ENCODE assay signal across 19 cellular contexts in genomic region chr14:22318951-22319350, GRCh38.
A peak's percentile ranks its signal among the peaks of the same experiment; 100 is the strongest.
DNase-seq lines count a peak whose midpoint lies in the region; FAIRE-seq and TF ChIP-seq lines count a peak whose summit lies in the region.
"Had no signal": no experiment of that assay in that cellular context is flagged by ENCODE, and none has a peak within 500 bp of the region (broad histone marks: within the 10 kb centered on the region; RNA-seq: fewer than 3 reads in every experiment).

No MANE protein-coding gene starts in this region.

- no TSS peak for BruUV-seq in endothelial cell of umbilical vein (replicated peaks; lab: Mats Ljungman, UMichigan)

- peaks cover 14 to 42% of the 10 kb centered on the region in 2 experiments for H3K27me3 ChIP-seq in endothelial cell of umbilical vein (ENCODE audit: control insufficient read depth in 2 of 2, insufficient read depth in 2 of 2, low read length in 2 of 2)

- no peaks in the 10 kb centered on the region for H3K4me1 Mint-ChIP-seq in T-helper 2 cell treated with Interferon-gamma antibody and Interleukin-4, amounts not matched to agents 5 μg/mL and 100 μg/mL, for 36 hours (ENCODE audit: low read depth)
- H3K4me1 Mint-ChIP-seq in activated naive CD4-positive, alpha-beta T cell treated with anti-CD3 and anti-CD28 coated beads for 36 hours (ENCODE audit: low read depth) = no peaks in the 10 kb centered on the region
- peaks cover 4% of the 10 kb centered on the region for H3K4me1 Mint-ChIP-seq in osteocyte (ENCODE audit: unreplicated experiment)

- H3K27ac Mint-ChIP-seq in T-helper 2 cell treated with Interferon-gamma antibody and Interleukin-4, amounts not matched to agents 5 μg/mL and 100 μg/mL, for 36 hours = peak overlapping the region; percentile 79
- H3K27ac Mint-ChIP-seq in activated naive CD4-positive, alpha-beta T cell treated with anti-CD3 and anti-CD28 coated beads for 36 hours = peak overlapping the region; percentile 83
- H3K27ac Mint-ChIP-seq in osteocyte (ENCODE audit: unreplicated experiment) = no peak overlapping the region

- H3K27ac ChIP-seq in KOPT-K1 (ENCODE audit: low read depth, low read length, poor library complexity, severe bottlenecking) (peak overlapping the region; percentile 78), endothelial cell of umbilical vein (ENCODE audit: insufficient read depth, low read depth, low read length) (no peak overlapping the region), substantia nigra (ENCODE audit: low read depth, low read length, poor library complexity, severe bottlenecking) (no peak overlapping the region)
- H3K27ac ChIP-seq: RWPE1 had no signal

- H3K27me3 Mint-ChIP-seq in T-helper 2 cell treated with Interferon-gamma antibody and Interleukin-4, amounts not matched to agents 5 μg/mL and 100 μg/mL, for 36 hours (ENCODE audit: low read depth) = no peaks in the 10 kb centered on the region
- no peaks in the 10 kb centered on the region for H3K27me3 Mint-ChIP-seq in activated naive CD4-positive, alpha-beta T cell treated with anti-CD3 and anti-CD28 coated beads for 36 hours (ENCODE audit: low read depth)
- H3K27me3 Mint-ChIP-seq in osteocyte (ENCODE audit: unreplicated experiment) = peaks cover 43% of the 10 kb centered on the region

- no peak for TF ChIP-seq CTCF in endothelial cell of umbilical vein (IDR thresholded peaks at IDR 0.05; ENCODE audit: extremely low read depth in 1 of 2, insufficient read depth in 1 of 2, low read depth in 1 of 2, low read length in 2 of 2)
- TF ChIP-seq CTCF in osteocyte (IDR thresholded peaks at IDR 0.05) = no peak

- intact Hi-C loops in activated naive CD4-positive, alpha-beta T cell treated with anti-CD3 and anti-CD28 coated beads for 36 hours (cut with micrococcal nuclease) = no loop called here
- intact Hi-C loops in endothelial cell of umbilical vein (cut with micrococcal nuclease) = loop anchor here (1.0 to 10.0 kb wide), 4 partner anchors 56 to 404 kb away; no protein-coding TSS in a partner anchor

- CTCF ChIA-PET in activated naive CD4-positive, alpha-beta T cell treated with anti-CD3 and anti-CD28 coated beads for 36 hours (lab: Charles Lee) = no interaction called here
- CTCF ChIA-PET in endothelial cell of umbilical vein (lab: Charles Lee) = interaction anchor here (0.7 to 7.8 kb wide), 31 partner anchors 9 to 467 kb away, joined by 3 to 225 read pairs (median 5); no protein-coding TSS in a partner anchor

- no peaks in the 10 kb centered on the region for H3K79me2 ChIP-seq in endothelial cell of umbilical vein (ENCODE audit: control insufficient read depth, insufficient read depth, low read length)

- no peaks in the 10 kb centered on the region for H3K36me3 Mint-ChIP-seq in T-helper 2 cell treated with Interferon-gamma antibody and Interleukin-4, amounts not matched to agents 5 μg/mL and 100 μg/mL, for 36 hours (ENCODE audit: low read depth)
- H3K36me3 Mint-ChIP-seq in activated naive CD4-positive, alpha-beta T cell treated with anti-CD3 and anti-CD28 coated beads for 36 hours (ENCODE audit: low read depth) = no peaks in the 10 kb centered on the region
- no peaks in the 10 kb centered on the region for H3K36me3 Mint-ChIP-seq in osteocyte (ENCODE audit: unreplicated experiment)

- H3K9me3 ChIP-seq in KOPT-K1 (ENCODE audit: insufficient read depth, low read length, poor library complexity, severe bottlenecking) (no peaks in the 10 kb centered on the region), endothelial cell of umbilical vein (replicated peaks; ENCODE audit: control insufficient read depth, insufficient read depth, low read length) (no peaks in the 10 kb centered on the region)

- no peak overlapping the region for H3K4me2 ChIP-seq in endothelial cell of umbilical vein (ENCODE audit: insufficient read depth, low read length)

- dilution Hi-C loops in endothelial cell of umbilical vein (cut with MboI; ENCODE audit: extremely low pct_ligation_motif_present, low sequenced_read_pairs) = no loop called here

- H3K9me3 Mint-ChIP-seq in T-helper 2 cell treated with Interferon-gamma antibody and Interleukin-4, amounts not matched to agents 5 μg/mL and 100 μg/mL, for 36 hours = no peaks in the 10 kb centered on the region
- no peaks in the 10 kb centered on the region for H3K9me3 Mint-ChIP-seq in activated naive CD4-positive, alpha-beta T cell treated with anti-CD3 and anti-CD28 coated beads for 36 hours
- H3K9me3 Mint-ChIP-seq in osteocyte (ENCODE audit: unreplicated experiment) = no peaks in the 10 kb centered on the region

- peak; percentile 18 for FAIRE-seq in endothelial cell of umbilical vein (lab: Jason Lieb, UNC)
- FAIRE-seq: D721Med had no signal

- H2AFZ ChIP-seq in endothelial cell of umbilical vein (ENCODE audit: low read depth, low read length) = no peak overlapping the region

- no peak for DNase-seq in T-helper 2 cell treated with Interferon-gamma antibody and Interleukin-4, amounts not matched to agents 5 μg/mL and 100 μg/mL, for 36 hours (ENCODE audit: low spot score)
- no peak for DNase-seq in T-helper 2 cell
- DNase-seq in activated naive CD4-positive, alpha-beta T cell treated with anti-CD3 and anti-CD28 coated beads for 36 hours = no peak
- no peak for DNase-seq in activated naive CD4-positive, alpha-beta T cell (lab: John Stamatoyannopoulos, UW)
- no peak for DNase-seq in endothelial cell of umbilical vein (ENCODE audit: low read depth, low spot score)
- DNase-seq in substantia nigra (lab: John Stamatoyannopoulos, UW) = no peak
- no peak for DNase-seq in osteocyte (ENCODE audit: extremely low spot score, unreplicated experiment)
- DNase-seq: 8988T, AML-193, DMS53, GOT3, HCEC 1CT, KG1, NCI-H1092 treated with DMSO at 0.1 percent for 48 hours, NCI-H1436 treated with DMSO at 0.1 percent for 48 hours, SHP77 treated with DMSO at 0.1 percent for 48 hours had no signal

- H3K4me1 ChIP-seq in endothelial cell of umbilical vein (ENCODE audit: control insufficient read depth, extremely low read depth, insufficient read depth, low read length) = no peaks in the 10 kb centered on the region

- H3K9ac ChIP-seq in endothelial cell of umbilical vein (replicated peaks; ENCODE audit: extremely low read depth, insufficient read depth, low read length) = no peak overlapping the region

- POLR2A ChIA-PET in endothelial cell of umbilical vein (lab: Charles Lee) = interaction anchor here (0.5 kb wide), 1 partner anchor 90 kb away, joined by 3 read pairs; no protein-coding TSS in a partner anchor

- peak overlapping the region; percentile 78 for H3K4me3 Mint-ChIP-seq in T-helper 2 cell treated with Interferon-gamma antibody and Interleukin-4, amounts not matched to agents 5 μg/mL and 100 μg/mL, for 36 hours
- H3K4me3 Mint-ChIP-seq in activated naive CD4-positive, alpha-beta T cell treated with anti-CD3 and anti-CD28 coated beads for 36 hours = no peak overlapping the region
- H3K4me3 Mint-ChIP-seq in osteocyte (ENCODE audit: unreplicated experiment) = no peak overlapping the region

- no peaks in the 10 kb centered on the region for H3K36me3 ChIP-seq in KOPT-K1 (ENCODE audit: insufficient read depth, low read length)
- H3K36me3 ChIP-seq in endothelial cell of umbilical vein (ENCODE audit: control insufficient read depth in 2 of 2, extremely low read depth in 1 of 2, insufficient read depth in 2 of 2, low read length in 2 of 2) = no peaks in the 10 kb centered on the region

- no peaks in the 10 kb centered on the region for H4K20me1 ChIP-seq in endothelial cell of umbilical vein (replicated peaks; ENCODE audit: control insufficient read depth, extremely low read depth, insufficient read depth, low read length)

- H3K9me1 ChIP-seq in endothelial cell of umbilical vein (replicated peaks; ENCODE audit: control insufficient read depth, extremely low read depth, insufficient read depth, low read length) = no peaks in the 10 kb centered on the region

- H3K4me3 ChIP-seq in endothelial cell of umbilical vein (replicated peaks in 1 of 3; ENCODE audit: insufficient read depth in 1 of 3, low read depth in 1 of 3, low read length in 3 of 3) = no peak overlapping the region

- TF ChIP-seq POLR2A in endothelial cell of umbilical vein (IDR thresholded peaks at IDR 0.05; ENCODE audit: low read depth, low read length) = no peak

TF ChIP-seq in endothelial cell of umbilical vein, 7 proteins besides CTCF, POLR2A, EP300 and RAD21:
- no peak for TF ChIP-seq JUN (IDR thresholded peaks at IDR 0.05; ENCODE audit: borderline replicate concordance, insufficient read depth, insufficient read length, low read depth)
- no peak for TF ChIP-seq FOS (IDR thresholded peaks at IDR 0.05; ENCODE audit: borderline replicate concordance, insufficient read depth, low read length)
- TF ChIP-seq, protein P1, sequence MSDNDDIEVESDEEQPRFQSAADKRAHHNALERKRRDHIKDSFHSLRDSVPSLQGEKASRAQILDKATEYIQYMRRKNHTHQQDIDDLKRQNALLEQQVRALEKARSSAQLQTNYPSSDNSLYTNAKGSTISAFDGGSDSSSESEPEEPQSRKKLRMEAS (IDR thresholded peaks at IDR 0.05; ENCODE audit: insufficient read depth, insufficient read length) = no peak
- TF ChIP-seq GATA2 (IDR thresholded peaks at IDR 0.05; ENCODE audit: insufficient read depth, insufficient read length, low read depth, low read length) = no peak
- TF ChIP-seq MYC (IDR thresholded peaks at IDR 0.05; ENCODE audit: low read depth, low read length) = no peak
- TF ChIP-seq POLR2AphosphoS5 (IDR thresholded peaks at IDR 0.05; ENCODE audit: insufficient read depth, low read depth, low read length) = no peak
- no peak for TF ChIP-seq EZH2 (IDR thresholded peaks at IDR 0.05; ENCODE audit: borderline replicate concordance, low read depth, low read length, severe bottlenecking)
